8 cellular contexts compared by ENCODE assay signal in the genomic region with DNA sequence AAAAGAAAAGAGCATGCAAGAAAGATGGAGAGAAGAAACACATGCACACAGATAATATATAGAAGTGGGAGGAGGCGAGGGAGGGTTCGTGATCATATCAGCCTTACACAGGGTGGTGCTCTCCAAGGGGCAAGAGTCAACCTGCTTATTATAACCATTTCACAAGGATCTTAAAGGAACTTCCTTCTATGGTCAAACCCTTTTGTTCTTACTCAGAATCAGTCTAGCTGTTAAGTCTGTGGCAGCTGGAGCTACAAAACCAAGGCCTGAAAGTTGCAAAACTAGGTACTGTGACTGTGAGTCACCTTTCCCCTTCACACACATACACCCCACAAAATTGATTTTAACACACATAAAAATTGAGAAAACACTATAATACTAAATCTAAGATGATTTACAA. TPM values are rescaled to one million over a fixed set of nuclear protein-coding genes. Genes with fewer than 3 reads are reported as not detected.
DNase-seq lines count a peak whose midpoint lies in the region; ATAC-seq and TF ChIP-seq lines count a peak whose summit lies in the region.

No MANE protein-coding gene starts in this region.

- H3K36me3 Mint-ChIP-seq in activated T-cell treated with anti-CD3 and anti-CD28 coated beads, Interleukin-2, amount 50 U/mL, for 4 hours (ENCODE audit: insufficient read depth) = peaks cover 5% of the 10 kb centered on the region
- no peaks in the 10 kb centered on the region for H3K36me3 Mint-ChIP-seq in natural killer cell

- no peak for TF ChIP-seq CTCF in DND-41 (IDR thresholded peaks at IDR 0.05; ENCODE audit: borderline replicate concordance, extremely low read depth, low read length, poor library complexity, severe bottlenecking)
- TF ChIP-seq CTCF in natural killer cell (IDR thresholded peaks at IDR 0.05) = no peak

- no peaks in the 10 kb centered on the region for H3K36me3 ChIP-seq in DND-41 (ENCODE audit: insufficient read depth, low read length)

- H3K27ac Mint-ChIP-seq in natural killer cell = peak overlapping the region; percentile 85 to 93

- peaks cover 5% of the 10 kb centered on the region; the same call in 1 of the 2 replicates for H3K4me1 ChIP-seq in DND-41 (ENCODE audit: insufficient read depth, low read length)

- no peaks in the 10 kb centered on the region for H3K27me3 Mint-ChIP-seq in activated T-cell treated with anti-CD3 and anti-CD28 coated beads, Interleukin-2, amount 50 U/mL, for 4 hours (ENCODE audit: low read depth)
- H3K27me3 Mint-ChIP-seq in natural killer cell (ENCODE audit: low read depth in 2 of 2) = no peaks in the 10 kb centered on the region

- H3K9ac ChIP-seq in DND-41 (ENCODE audit: low read depth, low read length) = no peak overlapping the region

- no peak overlapping the region for H3K4me3 ChIP-seq in DND-41 (ENCODE audit: low read depth in 1 of 2, low read length in 2 of 2)

- H3K4me1 Mint-ChIP-seq in activated T-cell treated with anti-CD3 and anti-CD28 coated beads, Interleukin-2, amount 50 U/mL, for 4 hours (ENCODE audit: low read depth) = peaks cover 50% of the 10 kb centered on the region
- peaks cover 68 to 77% of the 10 kb centered on the region in 2 donors for H3K4me1 Mint-ChIP-seq in natural killer cell

- no peaks in the 10 kb centered on the region for H3K79me2 ChIP-seq in DND-41 (ENCODE audit: insufficient read depth, low read length)

- ATAC-seq in DND-41 (ENCODE audit: insufficient read depth, low read depth) = peak; percentile 45; the same call in 2 of the 3 replicates
- peak; percentile 86 for ATAC-seq in GM19467 (IDR thresholded peaks at IDR 0.05; ENCODE audit: unreplicated experiment)
- ATAC-seq in HG03460 (IDR thresholded peaks at IDR 0.05; ENCODE audit: unreplicated experiment) = peak; percentile 76
- ATAC-seq in activated T-cell treated with anti-CD3 and anti-CD28 coated beads, Interleukin-2, amount 50 U/mL, for 4 hours = peak; percentile 95 to 99
- peak; percentile 90 to 92 (median 91) for ATAC-seq in natural killer cell

- H3K27me3 ChIP-seq in DND-41 (ENCODE audit: insufficient read depth, low read length, poor library complexity) = no peaks in the 10 kb centered on the region

- H3K27ac ChIP-seq in DND-41 (ENCODE audit: low read length) = no peak overlapping the region

- no peak overlapping the region for H3K4me2 ChIP-seq in DND-41 (ENCODE audit: insufficient read depth, low read length)

- no peaks in the 10 kb centered on the region for H3K9me3 ChIP-seq in DND-41 (ENCODE audit: insufficient read depth, low read length, severe bottlenecking)

- no peak overlapping the region for H2AFZ ChIP-seq in DND-41 (ENCODE audit: low read depth, low read length)

- DNase-seq in DND-41 = no peak
- peak; percentile 18 for DNase-seq in activated T-cell treated with anti-CD3 and anti-CD28 coated beads, Interleukin-2, amount 50 U/mL, for 4 hours
- no peak for DNase-seq in natural killer cell
- no peak for DNase-seq in NCI-H1694 (lab: John Stamatoyannopoulos, UW)
- no peak for DNase-seq in NCI-H345 (lab: John Stamatoyannopoulos, UW)
- DNase-seq in NCI-H1092 (lab: John Stamatoyannopoulos, UW) = no peak

- H3K9me3 Mint-ChIP-seq in activated T-cell treated with anti-CD3 and anti-CD28 coated beads, Interleukin-2, amount 50 U/mL, for 4 hours = no peaks in the 10 kb centered on the region
- no peaks in the 10 kb centered on the region for H3K9me3 Mint-ChIP-seq in natural killer cell

- H3K4me3 Mint-ChIP-seq in activated T-cell treated with anti-CD3 and anti-CD28 coated beads, Interleukin-2, amount 50 U/mL, for 4 hours = no peak overlapping the region
- peak overlapping the region; percentile 71 for H3K4me3 Mint-ChIP-seq in natural killer cell

- H4K20me1 ChIP-seq in DND-41 (ENCODE audit: insufficient read depth, low read length) = no peaks in the 10 kb centered on the region

- intact Hi-C loops in natural killer cell (cut with micrococcal nuclease) = loop anchor here (1.0 to 2.0 kb wide), 2 partner anchors 9 to 19 kb away; a partner anchor contains a TSS

RNA-seq across cellular contexts. Expression of a gene that starts 18.5 kb away (rescaled TPM):
- total RNA-seq in activated T-cell treated with anti-CD3 and anti-CD28 coated beads, Interleukin-2, amount 50 U/mL, for 4 hours = 1 to 10 TPM; 6.7 to 7.5 (median 6.9) TPM
- 10 to 100 TPM; 24.7 to 52.0 (median 29.3) TPM for total RNA-seq in natural killer cell

RNA-seq across cellular contexts. Expression of a gene that starts 39.2 kb away (rescaled TPM):
- total RNA-seq in activated T-cell treated with anti-CD3 and anti-CD28 coated beads, Interleukin-2, amount 50 U/mL, for 4 hours = not detected
- not detected for total RNA-seq in natural killer cell

Comparison
In these comparisons a context has a peak if more than half of its experiments do, and no peak if none do; other contexts are left out.
1. ATAC-seq: peak in every context shown above with its lines; median percentile 97 in activated T-cell treated with anti-CD3 and anti-CD28 coated beads, Interleukin-2, amount 50 U/mL, for 4 hours; 91 in natural killer cell; 86 in GM19467; 76 in HG03460; 45 in DND-41.